17 cellular contexts compared by ENCODE assay signal in genomic region chr5:155732587-155733376, GRCh38.
DNase-seq lines count a peak whose midpoint lies in the region; ATAC-seq lines count a peak whose summit lies in the region.
"Had no signal": no experiment of that assay in that cellular context is flagged by ENCODE, and none has a peak within 500 bp of the region (broad histone marks: within the 10 kb centered on the region; RNA-seq: fewer than 3 reads in every experiment).

No MANE protein-coding gene starts in this region.

- H3K27ac ChIP-seq in right cardiac atrium (ENCODE audit: low read length) (peak overlapping the region; percentile 95), skeletal muscle tissue (ENCODE audit: low read depth, low read length) (peak overlapping the region; percentile 87)
- H3K27ac ChIP-seq: BLaER1 treated with 17β-estradiol and CSF1 and Interleukin-3, amounts not matched to agents 10 nM and 100 nM had no signal

- DNase-seq in Right ventricle myocardium superior (no peak), left cardiac atrium (no peak), right cardiac atrium (no peak), DMS153 (lab: John Stamatoyannopoulos, UW) (no peak), NOMO-1 treated with DMSO at 0.1 percent for 48 hours (lab: John Stamatoyannopoulos, UW; ENCODE audit: unreplicated experiment) (no peak)
- DNase-seq in stimulated activated CD4-positive, alpha-beta T cell treated with anti-CD3 and anti-CD28 coated beads, Interleukin-4, amount 100 ng/mL, for 24 hours = no peak
- DNase-seq: Calu3; CD8-positive, alpha-beta T cell; DMS53; DND-41; EL; HCEC 1CT; IMR-90 had no signal

- H3K4me1 ChIP-seq in right cardiac atrium (ENCODE audit: control insufficient read depth, insufficient read depth, low read length) = peaks cover 3% of the 10 kb centered on the region
- peaks cover 30 to 59% (median 41%) of the 10 kb centered on the region in 3 donors for H3K4me1 ChIP-seq in skeletal muscle tissue (ENCODE audit: control insufficient read depth in 3 of 3, insufficient read depth in 3 of 3, low read length in 3 of 3)
- H3K4me1 ChIP-seq: BLaER1 treated with 17β-estradiol and CSF1 and Interleukin-3, amounts not matched to agents 10 nM and 100 nM had no signal

- H3K36me3 ChIP-seq in skeletal muscle tissue (ENCODE audit: control insufficient read depth in 3 of 3, insufficient read depth in 3 of 3, low read length in 3 of 3) = no peaks in the 10 kb centered on the region
- H3K36me3 ChIP-seq: BLaER1 treated with 17β-estradiol and CSF1 and Interleukin-3, amounts not matched to agents 10 nM and 100 nM had no signal

- intact Hi-C loops in Right ventricle myocardium superior (cut with DNase I) = no loop called here
- intact Hi-C loops in left cardiac atrium (cut with DNase I) = no loop called here
- intact Hi-C loops in right cardiac atrium (cut with DNase I) = no loop called here

- H3K9ac ChIP-seq in skeletal muscle tissue (ENCODE audit: low read depth in 1 of 3, low read length in 3 of 3) = peak overlapping the region in 2 of 3 donors; percentile 19 to 66
- H3K9ac ChIP-seq: BLaER1 treated with 17β-estradiol and CSF1 and Interleukin-3, amounts not matched to agents 10 nM and 100 nM had no signal

- H3K9me3 ChIP-seq in right cardiac atrium (ENCODE audit: control insufficient read depth, low read length) (no peaks in the 10 kb centered on the region), skeletal muscle tissue (ENCODE audit: control insufficient read depth in 3 of 3, low read length in 3 of 3) (no peaks in the 10 kb centered on the region)

- H3K4me3 ChIP-seq in right cardiac atrium (ENCODE audit: low read length) = no peak overlapping the region
- H3K4me3 ChIP-seq in skeletal muscle tissue (ENCODE audit: low read length in 3 of 3) = peak overlapping the region; percentile 15 to 50 (median 32)
- H3K4me3 ChIP-seq: BLaER1 treated with 17β-estradiol and CSF1 and Interleukin-3, amounts not matched to agents 10 nM and 100 nM; GM12878; GM23338 had no signal

- H3K27me3 ChIP-seq in right cardiac atrium (ENCODE audit: control insufficient read depth, insufficient read depth) (no peaks in the 10 kb centered on the region), skeletal muscle tissue (ENCODE audit: control insufficient read depth in 3 of 3, insufficient read depth in 3 of 3, low read length in 3 of 3) (peaks cover 5 to 17% (median 9%) of the 10 kb centered on the region in 3 donors)
- H3K27me3 ChIP-seq: BLaER1 treated with 17β-estradiol and CSF1 and Interleukin-3, amounts not matched to agents 10 nM and 100 nM had no signal

- ATAC-seq in Right ventricle myocardium superior (ENCODE audit: poor library complexity) = peak; percentile 61
- ATAC-seq in left cardiac atrium = peak; percentile 20 to 25
- peak; percentile 32 to 46 for ATAC-seq in right cardiac atrium
- ATAC-seq: CD8-positive, alpha-beta T cell; GM12878; GM23338 had no signal

- WGBS in right cardiac atrium = 41% methylated on average over 6 of the region's 6 CpGs
